In genomic region chr4:136713140-136713539, GRCh38 we compare ENCODE assay signal across 13 cellular contexts.
DNase-seq lines count a peak whose midpoint lies in the region; ATAC-seq and TF ChIP-seq lines count a peak whose summit lies in the region.
"Had no signal": no experiment of that assay in that cellular context is flagged by ENCODE, and none has a peak within 500 bp of the region (broad histone marks: within the 10 kb centered on the region; RNA-seq: fewer than 3 reads in every experiment).

No MANE protein-coding gene starts in this region.

- H4K20me1 ChIP-seq in KMS-11 (ENCODE audit: insufficient read depth) (no peaks in the 10 kb centered on the region), OCI-LY7 (ENCODE audit: insufficient read depth, low read length) (no peaks in the 10 kb centered on the region)

- H3K9me2 ChIP-seq in OCI-LY7 (ENCODE audit: insufficient read depth, low read length): no peaks in the 10 kb centered on the region

- peak; percentile 55 for ATAC-seq in GM18870 (IDR thresholded peaks at IDR 0.05; ENCODE audit: unreplicated experiment)
- ATAC-seq in HG03378 (IDR thresholded peaks at IDR 0.05; ENCODE audit: unreplicated experiment): no peak
- ATAC-seq in activated CD8-positive, alpha-beta T cell treated with anti-CD3 and anti-CD28 coated beads, Interleukin-2, amount 10 ng/mL, durations not matched to agents 7 days and 5 days: no peak

- no peak overlapping the region for H3K27ac Mint-ChIP-seq in activated CD8-positive, alpha-beta T cell treated with anti-CD3 and anti-CD28 coated beads, Interleukin-2, amount 10 ng/mL, durations not matched to agents 7 days and 5 days
- H3K27ac Mint-ChIP-seq: T-helper 1 cell treated with Interleukin-12 subunit alpha and Interleukin-12 subunit beta and Interleukin-4 antibody, amounts not matched to agents 30 μg/mL and 1 μg/mL, for 36 hours had no signal

- no peaks in the 10 kb centered on the region for H3K4me1 Mint-ChIP-seq in activated CD8-positive, alpha-beta T cell treated with anti-CD3 and anti-CD28 coated beads, Interleukin-2, amount 10 ng/mL, durations not matched to agents 7 days and 5 days (ENCODE audit: low read depth)

- intact Hi-C loops in OCI-LY7 (cut with micrococcal nuclease; ENCODE audit: unreplicated experiment): no loop called here

- H3K4me2 ChIP-seq in KMS-11: peak overlapping the region; percentile 29; the same call in 1 of the 2 replicates
- H3K4me2 ChIP-seq in OCI-LY7 (ENCODE audit: low read length): no peak overlapping the region

- H3K4me1 ChIP-seq in KMS-11 (ENCODE audit: low read depth, poor library complexity, severe bottlenecking) (peaks cover 12% of the 10 kb centered on the region), OCI-LY7 (ENCODE audit: insufficient read depth, low read length, poor library complexity, severe bottlenecking) (no peaks in the 10 kb centered on the region)

- TF ChIP-seq CTCF in KMS-11 (conservative IDR thresholded peaks at IDR 0.05; ENCODE audit: low read depth, low read length) (no peak), brain microvascular endothelial cell (IDR thresholded peaks at IDR 0.05; ENCODE audit: low read depth, low read length, missing control alignments) (no peak), OCI-LY7 (conservative IDR thresholded peaks at IDR 0.05; ENCODE audit: low read length) (no peak)

- CTCF ChIA-PET in activated CD8-positive, alpha-beta T cell treated with anti-CD3 and anti-CD28 coated beads, Interleukin-2, amount 10 ng/mL, durations not matched to agents 7 days and 5 days (lab: Charles Lee): no interaction called here
- CTCF ChIA-PET in OCI-LY7 (lab: Charles Lee; ENCODE audit: unreplicated experiment): no interaction called here

- no peak overlapping the region for H3K4me3 Mint-ChIP-seq in activated CD8-positive, alpha-beta T cell treated with anti-CD3 and anti-CD28 coated beads, Interleukin-2, amount 10 ng/mL, durations not matched to agents 7 days and 5 days
- H3K4me3 Mint-ChIP-seq: T-helper 1 cell treated with Interleukin-12 subunit alpha and Interleukin-12 subunit beta and Interleukin-4 antibody, amounts not matched to agents 30 μg/mL and 1 μg/mL, for 36 hours had no signal

- H3K79me2 ChIP-seq in KMS-11 (ENCODE audit: insufficient read depth, low read depth) (no peaks in the 10 kb centered on the region), OCI-LY7 (ENCODE audit: insufficient read depth, low read depth, low read length) (no peaks in the 10 kb centered on the region)

- no peaks in the 10 kb centered on the region for H3K9me3 Mint-ChIP-seq in activated CD8-positive, alpha-beta T cell treated with anti-CD3 and anti-CD28 coated beads, Interleukin-2, amount 10 ng/mL, durations not matched to agents 7 days and 5 days (ENCODE audit: insufficient read depth)
- H3K9me3 Mint-ChIP-seq: T-helper 1 cell treated with Interleukin-12 subunit alpha and Interleukin-12 subunit beta and Interleukin-4 antibody, amounts not matched to agents 30 μg/mL and 1 μg/mL, for 36 hours had no signal

- no peak overlapping the region for H2AFZ ChIP-seq in KMS-11 (ENCODE audit: low read depth)
- no peak overlapping the region for H2AFZ ChIP-seq in OCI-LY7 (ENCODE audit: low read length)

- H3K27me3 ChIP-seq in KMS-11 (ENCODE audit: insufficient read depth, low read depth) (no peaks in the 10 kb centered on the region), brain microvascular endothelial cell (replicated peaks) (no peaks in the 10 kb centered on the region)

- H3K36me3 ChIP-seq in KMS-11 (ENCODE audit: insufficient read depth) (no peaks in the 10 kb centered on the region), brain microvascular endothelial cell (replicated peaks) (no peaks in the 10 kb centered on the region), OCI-LY7 (ENCODE audit: insufficient read depth, low read length) (no peaks in the 10 kb centered on the region)

- H3K4me3 ChIP-seq in KMS-11 (IDR thresholded peaks at IDR 0.05; ENCODE audit: insufficient read depth, low read depth, low read length) (no peak overlapping the region), brain microvascular endothelial cell (ENCODE audit: low read depth, low read length) (no peak overlapping the region), OCI-LY7 (ENCODE audit: low read depth, low read length, poor library complexity, severe bottlenecking) (no peak overlapping the region)

- H3K27ac ChIP-seq in KMS-11 (no peak overlapping the region), brain microvascular endothelial cell (no peak overlapping the region), OCI-LY7 (ENCODE audit: low read depth, low read length, poor library complexity, severe bottlenecking) (no peak overlapping the region)
- H3K27ac ChIP-seq: HL-60 had no signal

- BruUV-seq in OCI-LY7 (replicated peaks; lab: Mats Ljungman, UMichigan): no TSS peak

- in situ Hi-C loops in brain microvascular endothelial cell (cut with HindIII; ENCODE audit: low pct_ligation_motif_present, low sequenced_read_pairs): no loop called here

- H3K9me3 ChIP-seq in OCI-LY7 (ENCODE audit: low read length): no peaks in the 10 kb centered on the region

- H3K36me3 Mint-ChIP-seq in activated CD8-positive, alpha-beta T cell treated with anti-CD3 and anti-CD28 coated beads, Interleukin-2, amount 10 ng/mL, durations not matched to agents 7 days and 5 days (ENCODE audit: low read depth): no peaks in the 10 kb centered on the region

- DNase-seq in brain microvascular endothelial cell (peak; percentile 52), myocyte (ENCODE audit: low read depth) (peak; percentile 49), OCI-LY7 (ENCODE audit: low spot score) (no peak), GM19240 (ENCODE audit: insufficient read length, low spot score) (no peak)
- DNase-seq in activated CD8-positive, alpha-beta T cell treated with anti-CD3 and anti-CD28 coated beads, Interleukin-2, amount 10 ng/mL, durations not matched to agents 7 days and 5 days: no peak
- DNase-seq: effector CD8-positive, alpha-beta T cell; left cardiac atrium; NCI-H2029 had no signal

- POLR2A ChIA-PET in activated CD8-positive, alpha-beta T cell treated with anti-CD3 and anti-CD28 coated beads, Interleukin-2, amount 10 ng/mL, durations not matched to agents 7 days and 5 days (lab: Charles Lee): no interaction called here
- POLR2A ChIA-PET in OCI-LY7 (lab: Charles Lee): interaction anchor here (0.6 kb wide), 1 partner anchor 923 kb away, joined by 3 read pairs; no protein-coding TSS in a partner anchor

- H3K9ac ChIP-seq in KMS-11: no peak overlapping the region

- H3K27me3 Mint-ChIP-seq in activated CD8-positive, alpha-beta T cell treated with anti-CD3 and anti-CD28 coated beads, Interleukin-2, amount 10 ng/mL, durations not matched to agents 7 days and 5 days (ENCODE audit: low read depth): no peaks in the 10 kb centered on the region

Comparison
In these comparisons a context has a peak if more than half of its experiments do, and no peak if none do; other contexts are left out.
1. DNase-seq: peak in brain microvascular endothelial cell (single experiment) and myocyte (single experiment); none in activated CD8-positive, alpha-beta T cell treated with anti-CD3 and anti-CD28 coated beads, Interleukin-2, amount 10 ng/mL, durations not matched to agents 7 days and 5 days (single experiment), OCI-LY7 (single experiment) and GM19240 (single experiment).